Comparison of ENCODE assay signal across 8 cellular contexts in the genomic region with DNA sequence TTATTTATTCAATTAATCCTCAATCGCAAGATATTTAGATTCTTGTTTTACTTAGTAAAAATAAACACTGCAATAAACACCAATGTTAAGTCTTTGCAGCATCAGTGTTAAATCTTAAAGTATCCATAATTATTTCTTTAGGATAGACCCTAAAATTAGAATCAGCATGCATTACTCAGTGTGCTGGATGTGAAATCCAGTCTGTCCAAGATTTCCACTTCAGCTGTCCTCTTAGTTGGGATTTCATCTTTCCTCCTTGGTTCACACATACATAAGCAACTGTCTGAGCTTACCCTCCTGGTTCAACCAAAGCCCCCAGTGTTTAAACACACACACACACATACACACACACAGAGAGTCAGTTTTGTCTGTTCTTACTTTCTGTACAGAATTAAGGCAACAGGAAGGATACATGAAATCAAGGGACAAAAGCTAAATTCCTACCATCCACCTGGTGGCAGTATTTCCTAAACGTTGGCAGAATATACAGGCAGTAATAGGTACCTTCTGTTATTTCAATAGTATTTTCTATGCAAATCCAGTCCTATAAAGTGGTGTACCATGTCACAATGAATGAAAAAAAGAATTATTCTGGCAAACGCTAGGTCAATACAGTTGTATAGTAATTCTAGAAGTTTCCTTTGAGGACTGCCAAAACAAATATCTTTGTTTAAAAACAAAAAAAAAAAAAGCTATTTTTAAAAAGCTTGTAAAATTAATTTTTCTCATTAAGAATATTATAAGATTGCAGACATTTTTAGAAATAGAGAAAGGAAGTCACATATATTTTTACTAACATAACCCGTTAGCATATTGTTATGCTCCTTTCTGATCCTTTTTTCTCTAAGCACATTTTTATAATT. TPM values are rescaled to one million over a fixed set of nuclear protein-coding genes. Genes with fewer than 3 reads are reported as not detected.
DNase-seq lines count a peak whose midpoint lies in the region; ATAC-seq and TF ChIP-seq lines count a peak whose summit lies in the region.

No MANE protein-coding gene starts in this region.

- no peak for TF ChIP-seq POLR2A in sigmoid colon (IDR thresholded peaks at IDR 0.05)

- DNase-seq in CMK (ENCODE audit: low read depth) (peak; percentile 18), GM20000 (ENCODE audit: low spot score) (peak; percentile 65), NCI-H1092 (lab: John Stamatoyannopoulos, UW) (peak; percentile 31), SHP77 (lab: John Stamatoyannopoulos, UW) (peak; percentile 56 to 61), astrocyte of the hippocampus (ENCODE audit: low read depth, low spot score) (peak; percentile 83), hepatic stellate cell (ENCODE audit: low spot score) (peak; percentile 48), sigmoid colon (no peak)

- TF ChIP-seq CTCF in GM20000 (IDR thresholded peaks at IDR 0.05; ENCODE audit: extremely low read depth, missing control alignments) (peak; percentile 54), sigmoid colon (IDR thresholded peaks at IDR 0.05) (peak; percentile 62 to 79 (median 68))

- no peaks in the 10 kb centered on the region for H3K36me3 ChIP-seq in sigmoid colon

- H3K4me3 ChIP-seq in sigmoid colon, result no peak overlapping the region

- no peaks in the 10 kb centered on the region for H3K27me3 ChIP-seq in sigmoid colon

- H3K9me3 ChIP-seq in sigmoid colon, result no peaks in the 10 kb centered on the region

- TF ChIP-seq EP300 in sigmoid colon (IDR thresholded peaks at IDR 0.05), result no peak

- WGBS in sigmoid colon, 2 donors, result 43 to 45% methylated on average over 4 of the region's 4 CpGs

- ATAC-seq in HG03469 (IDR thresholded peaks at IDR 0.05; ENCODE audit: unreplicated experiment), result no peak

- no peaks in the 10 kb centered on the region for H3K4me1 ChIP-seq in sigmoid colon

- no peak overlapping the region for H3K27ac ChIP-seq in sigmoid colon

- intact Hi-C loops in sigmoid colon (cut with DNase I), result loop anchor here (1.0 kb wide), 1 partner anchor 126 kb away; no protein-coding TSS in a partner anchor

RNA-seq across cellular contexts. Expression of a gene that starts 27.3 kb away (rescaled TPM):
- total RNA-seq in sigmoid colon, result 10 to 100 TPM; 34.6 to 64.5 (median 50.5) TPM
- polyA plus RNA-seq in sigmoid colon, result 10 to 100 TPM in 2 of 3 donors, 1 to 10 TPM in 1; 5.5 to 24.9 (median 14.4) TPM

RNA-seq across cellular contexts. Expression of a gene that starts 31.4 kb away (rescaled TPM):
- total RNA-seq in sigmoid colon, result 1 to 10 TPM; 1.1 to 2.1 (median 1.9) TPM
- 1 to 10 TPM in 1 of 3 donors, under 1 TPM in 2; under 0.01 to 1.2 (median 0.23) TPM for polyA plus RNA-seq in sigmoid colon
